In the genomic region with DNA sequence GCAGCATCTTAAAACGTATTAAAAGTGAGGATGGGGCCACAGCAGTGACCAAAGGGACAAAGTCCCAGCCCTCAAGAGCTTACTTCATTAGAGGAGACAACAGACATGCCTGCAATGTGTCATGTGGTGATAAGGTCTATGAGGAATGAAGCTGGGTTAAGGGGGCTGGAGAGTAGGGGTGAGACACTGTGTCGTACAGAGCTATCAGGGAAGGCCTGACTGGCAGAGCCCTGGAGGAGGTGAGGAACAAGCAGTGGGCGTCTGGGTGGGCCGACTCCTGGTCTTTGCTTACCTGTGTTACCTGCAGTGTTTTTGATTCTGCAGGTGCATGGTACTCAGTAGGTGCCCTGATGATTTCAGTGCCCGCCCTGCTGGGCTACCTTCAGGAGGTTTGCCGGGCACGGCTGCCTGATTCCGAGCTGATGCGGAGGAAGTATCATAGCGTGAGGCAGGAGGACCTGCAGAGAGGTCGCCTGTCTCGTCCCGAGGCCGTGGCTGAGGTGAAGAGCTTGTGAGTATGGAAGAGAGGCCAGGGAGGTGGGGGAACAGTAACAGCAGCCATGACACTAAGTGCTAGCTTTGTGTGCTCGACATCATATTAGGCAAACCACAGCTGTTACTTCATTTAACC, we compare ENCODE assay signal across 25 cellular contexts. TPM values are rescaled to one million over a fixed set of nuclear protein-coding genes. Genes with fewer than 3 reads are reported as not detected.
"Had no signal": no experiment of that assay in that cellular context is flagged by ENCODE, and none has a peak within 500 bp of the region (broad histone marks: within the 10 kb centered on the region; RNA-seq: fewer than 3 reads in every experiment).

No MANE protein-coding gene starts in this region.

- H3K9me3 ChIP-seq: suprapubic skin, upper lobe of right lung had no signal

- H3K9me3 Mint-ChIP-seq: activated CD4-positive, alpha-beta memory T cell treated with anti-CD3 and anti-CD28 coated beads for 36 hours; activated naive CD4-positive, alpha-beta T cell treated with anti-CD3 and anti-CD28 coated beads, Interleukin-2, amount 50 U/mL, for 24 hours; activated T-cell treated with anti-CD3 and anti-CD28 coated beads, Interleukin-2, amount 50 U/mL, for 4 hours; brain; endodermal cell; stimulated activated naive CD8-positive, alpha-beta T cell treated with anti-CD3 and anti-CD28 coated beads, Interleukin-15, Interleukin-2, amounts not matched to agents 100 ng/mL and 50 ng/mL, for 24 hours had no signal

- H3K27me3 ChIP-seq: suprapubic skin, upper lobe of right lung had no signal

- H3K27ac Mint-ChIP-seq: activated CD4-positive, alpha-beta memory T cell treated with anti-CD3 and anti-CD28 coated beads for 36 hours; activated CD4-positive, alpha-beta T cell treated with anti-CD3 and anti-CD28 coated beads for 36 hours; activated naive CD4-positive, alpha-beta T cell treated with anti-CD3 and anti-CD28 coated beads, Interleukin-2, amount 50 U/mL, for 24 hours; endodermal cell had no signal

- ATAC-seq: activated CD4-positive, alpha-beta T cell treated with anti-CD3 and anti-CD28 coated beads for 36 hours; activated T-cell treated with anti-CD3 and anti-CD28 coated beads, Interleukin-2, amount 50 U/mL, for 4 hours; left colon; upper lobe of right lung had no signal

- H3K4me3 Mint-ChIP-seq: activated CD4-positive, alpha-beta memory T cell treated with anti-CD3 and anti-CD28 coated beads for 36 hours; activated CD4-positive, alpha-beta T cell treated with anti-CD3 and anti-CD28 coated beads for 36 hours; activated naive CD4-positive, alpha-beta T cell treated with anti-CD3 and anti-CD28 coated beads, Interleukin-2, amount 50 U/mL, for 24 hours; activated T-cell treated with anti-CD3 and anti-CD28 coated beads, Interleukin-2, amount 50 U/mL, for 4 hours; brain; endodermal cell; stimulated activated naive CD8-positive, alpha-beta T cell treated with anti-CD3 and anti-CD28 coated beads, Interleukin-15, Interleukin-2, amounts not matched to agents 100 ng/mL and 50 ng/mL, for 24 hours had no signal

- DNase-seq: activated CD4-positive, alpha-beta memory T cell treated with anti-CD3 and anti-CD28 coated beads for 36 hours; activated CD4-positive, alpha-beta T cell treated with anti-CD3 and anti-CD28 coated beads for 36 hours; activated effector memory CD4-positive, alpha-beta T cell treated with Interleukin-2 at 50 U/mL for 16 hours; activated T-cell treated with anti-CD3 and anti-CD28 coated beads, Interleukin-2, amount 50 U/mL, for 4 hours; amniotic stem cell; cerebellar nuclear complex; dermis blood vessel endothelial cell; endodermal cell; left colon; midbrain; retina; stimulated activated CD4-positive, alpha-beta T cell treated with anti-CD3 and anti-CD28 coated beads, Interleukin-4, amount 100 ng/mL, for 4 hours; stimulated activated CD8-positive, alpha-beta memory T cell treated with anti-CD3 and anti-CD28 coated beads, Interleukin-4, amount 100 ng/mL, for 48 hours; T-helper 1 cell; T1000; upper lobe of right lung had no signal

- H3K4me1 ChIP-seq: upper lobe of right lung had no signal

- H3K27ac ChIP-seq: parathyroid adenoma, SK-N-MC, skin epidermis, suprapubic skin, upper lobe of right lung had no signal

- H3K4me3 ChIP-seq: SK-N-MC, skin epidermis, suprapubic skin, upper lobe of right lung had no signal

RNA-seq across cellular contexts. Expression of gene SFRP5, which starts 27.3 kb away (rescaled TPM):
- total RNA-seq: activated CD4-positive, alpha-beta memory T cell treated with anti-CD3 and anti-CD28 coated beads for 36 hours; activated CD4-positive, alpha-beta T cell treated with anti-CD3 and anti-CD28 coated beads for 36 hours; dermis blood vessel endothelial cell; epithelial cell of proximal tubule; lung microvascular endothelial cell had no signal
